Comparison of ENCODE assay signal across 12 cellular contexts in genomic region chr9:114139061-114139460, GRCh38. TPM values are rescaled to one million over a fixed set of nuclear protein-coding genes. Genes with fewer than 3 reads are reported as not detected.
DNase-seq lines count a peak whose midpoint lies in the region; ATAC-seq and TF ChIP-seq lines count a peak whose summit lies in the region.
"Had no signal": no experiment of that assay in that cellular context is flagged by ENCODE, and none has a peak within 500 bp of the region (broad histone marks: within the 10 kb centered on the region; RNA-seq: fewer than 3 reads in every experiment).

No MANE protein-coding gene starts in this region.

- peaks cover 36% of the 10 kb centered on the region for H3K4me1 ChIP-seq in left ventricle myocardium inferior

- POLR2A ChIA-PET in WTC11 (lab: Charles Lee), result no interaction called here

- no peaks in the 10 kb centered on the region for H3K27me3 ChIP-seq in left ventricle myocardium inferior (ENCODE audit: low read depth)

- no peak overlapping the region for H3K4me3 Mint-ChIP-seq in activated CD8-positive, alpha-beta memory T cell treated with anti-CD3 and anti-CD28 coated beads, Interleukin-2, amount 10 ng/mL, durations not matched to agents 7 days and 5 days
- H3K4me3 Mint-ChIP-seq in WTC11, result no peak overlapping the region
- H3K4me3 Mint-ChIP-seq: CD8-positive, alpha-beta memory T cell; GM23338 had no signal

- no peaks in the 10 kb centered on the region for H3K9me3 ChIP-seq in left ventricle myocardium inferior (replicated peaks)
- H3K9me3 ChIP-seq: Caco-2 had no signal

- DNase-seq in left ventricle myocardium inferior (no peak), cardiac septum (ENCODE audit: low spot score) (no peak), amniotic epithelial cell (ENCODE audit: low read depth) (peak; percentile 26), sciatic nerve (ENCODE audit: low spot score) (no peak), WTC11 (ENCODE audit: low spot score) (no peak)
- DNase-seq in activated CD8-positive, alpha-beta memory T cell treated with anti-CD3 and anti-CD28 coated beads, Interleukin-2, amount 10 ng/mL, durations not matched to agents 7 days and 5 days, result no peak
- DNase-seq: CD8-positive, alpha-beta memory T cell had no signal

- intact Hi-C loops in left ventricle myocardium inferior (cut with micrococcal nuclease) (no loop called here), cardiac septum (cut with DNase I) (no loop called here), sciatic nerve (cut with DNase I) (no loop called here)

- no peaks in the 10 kb centered on the region for H3K36me3 ChIP-seq in left ventricle myocardium inferior

- ATAC-seq in sciatic nerve (peak; percentile 19), GM21381 (IDR thresholded peaks at IDR 0.05; ENCODE audit: unreplicated experiment) (no peak), WTC11 (no peak)
- ATAC-seq in activated CD8-positive, alpha-beta memory T cell treated with anti-CD3 and anti-CD28 coated beads, Interleukin-2, amount 10 ng/mL, durations not matched to agents 7 days and 5 days, result no peak
- ATAC-seq: GM23338 had no signal

- peaks cover 7% of the 10 kb centered on the region for H3K27me3 Mint-ChIP-seq in activated CD8-positive, alpha-beta memory T cell treated with anti-CD3 and anti-CD28 coated beads, Interleukin-2, amount 10 ng/mL, durations not matched to agents 7 days and 5 days
- peaks cover 64% of the 10 kb centered on the region for H3K27me3 Mint-ChIP-seq in WTC11 (ENCODE audit: low read depth)

- H3K4me1 Mint-ChIP-seq in activated CD8-positive, alpha-beta memory T cell treated with anti-CD3 and anti-CD28 coated beads, Interleukin-2, amount 10 ng/mL, durations not matched to agents 7 days and 5 days, result no peaks in the 10 kb centered on the region
- no peaks in the 10 kb centered on the region for H3K4me1 Mint-ChIP-seq in WTC11
- H3K4me1 Mint-ChIP-seq: CD8-positive, alpha-beta memory T cell; GM23338 had no signal

- H3K36me3 Mint-ChIP-seq in activated CD8-positive, alpha-beta memory T cell treated with anti-CD3 and anti-CD28 coated beads, Interleukin-2, amount 10 ng/mL, durations not matched to agents 7 days and 5 days, result no peaks in the 10 kb centered on the region
- H3K36me3 Mint-ChIP-seq in WTC11, result no peaks in the 10 kb centered on the region
- H3K36me3 Mint-ChIP-seq: CD8-positive, alpha-beta memory T cell had no signal

- TF ChIP-seq CTCF in left ventricle myocardium inferior (IDR thresholded peaks at IDR 0.05; ENCODE audit: borderline replicate concordance) (no peak), WTC11 (IDR thresholded peaks at IDR 0.05) (no peak)

- H3K4me3 ChIP-seq in left ventricle myocardium inferior, result no peak overlapping the region
- H3K4me3 ChIP-seq: GM23338 had no signal

- no peak overlapping the region for H3K27ac Mint-ChIP-seq in activated CD8-positive, alpha-beta memory T cell treated with anti-CD3 and anti-CD28 coated beads, Interleukin-2, amount 10 ng/mL, durations not matched to agents 7 days and 5 days
- H3K27ac Mint-ChIP-seq in WTC11, result no peak overlapping the region
- H3K27ac Mint-ChIP-seq: CD8-positive, alpha-beta memory T cell; GM23338 had no signal

- no peaks in the 10 kb centered on the region for H3K9me3 Mint-ChIP-seq in activated CD8-positive, alpha-beta memory T cell treated with anti-CD3 and anti-CD28 coated beads, Interleukin-2, amount 10 ng/mL, durations not matched to agents 7 days and 5 days (ENCODE audit: low read depth)
- H3K9me3 Mint-ChIP-seq in WTC11, result peaks cover 6% of the 10 kb centered on the region; the same call in 1 of the 2 replicates
- H3K9me3 Mint-ChIP-seq: CD8-positive, alpha-beta memory T cell; GM23338 had no signal

- H3K27ac ChIP-seq in left ventricle myocardium inferior (replicated peaks), result peak overlapping the region; percentile 73
- H3K27ac ChIP-seq: 22Rv1 had no signal

- CTCF ChIA-PET in activated CD8-positive, alpha-beta memory T cell treated with anti-CD3 and anti-CD28 coated beads, Interleukin-2, amount 10 ng/mL, durations not matched to agents 7 days and 5 days (lab: Charles Lee), result no interaction called here
- CTCF ChIA-PET in WTC11 (lab: Charles Lee), result interaction anchor here (1.5 to 3.0 kb wide), 3 partner anchors 14 to 31 kb away, joined by 5 to 21 read pairs (median 5); partner anchors contain the start of gene COL27A1

TF ChIP-seq in WTC11, 78 proteins besides CTCF, POLR2A, EP300 and RAD21:
- TF ChIP-seq SOX15 (CRISPR knock-in tag; IDR thresholded peaks at IDR 0.05), result no peak
- no peak for TF ChIP-seq IRF1 (CRISPR knock-in tag; IDR thresholded peaks at IDR 0.05)
- TF ChIP-seq NR2C2 (CRISPR knock-in tag; IDR thresholded peaks at IDR 0.05), result no peak
- no peak for TF ChIP-seq ZNF416 (CRISPR knock-in tag; IDR thresholded peaks at IDR 0.05)
- TF ChIP-seq E2F5 (CRISPR knock-in tag; IDR thresholded peaks at IDR 0.05), result no peak
- TF ChIP-seq NR1H2 (CRISPR knock-in tag; IDR thresholded peaks at IDR 0.05), result no peak
- TF ChIP-seq E2F1 (CRISPR knock-in tag; IDR thresholded peaks at IDR 0.05), result no peak
- TF ChIP-seq FOXP1 (CRISPR knock-in tag; IDR thresholded peaks at IDR 0.05; ENCODE audit: borderline replicate concordance), result no peak
- no peak for TF ChIP-seq ZBTB43 (CRISPR knock-in tag; IDR thresholded peaks at IDR 0.05)
- TF ChIP-seq ZMAT4 (CRISPR knock-in tag; IDR thresholded peaks at IDR 0.05), result no peak
- TF ChIP-seq NFYB (CRISPR knock-in tag; conservative IDR thresholded peaks at IDR 0.05; ENCODE audit: low read depth), result no peak
- no peak for TF ChIP-seq OVOL2 (CRISPR knock-in tag; IDR thresholded peaks at IDR 0.05; ENCODE audit: borderline replicate concordance)
- no peak for TF ChIP-seq USF1 (CRISPR knock-in tag; IDR thresholded peaks at IDR 0.05)

RNA-seq across cellular contexts. Expression of gene COL27A1, which starts 16.3 kb away (rescaled TPM):
- 6.4 TPM for total RNA-seq in left ventricle myocardium inferior
- 12.8 TPM for total RNA-seq in cardiac septum
- total RNA-seq in sciatic nerve, result 42.4 TPM
- total RNA-seq in activated CD8-positive, alpha-beta memory T cell treated with anti-CD3 and anti-CD28 coated beads, Interleukin-2, amount 10 ng/mL, durations not matched to agents 7 days and 5 days, result under 1 TPM; 0.15 to 0.30 TPM
- total RNA-seq in WTC11 (2021), result 34.5 to 47.5 TPM (median 36.9 TPM) in 3 replicates

RNA-seq across cellular contexts. Expression of gene KIF12, which starts 40.0 kb away (rescaled TPM):
- not detected for total RNA-seq in left ventricle myocardium inferior
- total RNA-seq in cardiac septum, result not detected
- total RNA-seq in sciatic nerve, result 0.22 TPM
- not detected for total RNA-seq in activated CD8-positive, alpha-beta memory T cell treated with anti-CD3 and anti-CD28 coated beads, Interleukin-2, amount 10 ng/mL, durations not matched to agents 7 days and 5 days
- total RNA-seq in WTC11 (2021), result 3.0 to 4.0 TPM (median 3.1 TPM) in 3 replicates
- total RNA-seq: A673; CD8-positive, alpha-beta memory T cell had no signal
